11 cellular contexts compared by ENCODE assay signal in genomic region chr1:116915182-116915611, GRCh38. TPM values are rescaled to one million over a fixed set of nuclear protein-coding genes. Genes with fewer than 3 reads are reported as not detected.
A peak's percentile ranks its signal among the peaks of the same experiment; 100 is the strongest.
DNase-seq lines count a peak whose midpoint lies in the region; ATAC-seq and TF ChIP-seq lines count a peak whose summit lies in the region.
"Had no signal": no experiment of that assay in that cellular context is flagged by ENCODE, and none has a peak within 500 bp of the region (broad histone marks: within the 10 kb centered on the region; RNA-seq: fewer than 3 reads in every experiment).

No MANE protein-coding gene starts in this region.

- peak overlapping the region; percentile 9 to 52 for H3K4me3 Mint-ChIP-seq in activated T-cell treated with anti-CD3 and anti-CD28 coated beads, Interleukin-2, amount 50 U/mL, for 72 hours
- H3K4me3 Mint-ChIP-seq in activated T-cell treated with anti-CD3 and anti-CD28 coated beads, Interleukin-2, amount 50 U/mL, for 24 hours, result no peak overlapping the region
- H3K4me3 Mint-ChIP-seq in T-helper 17 cell, result no peak overlapping the region

- no peak overlapping the region for H3K4me3 ChIP-seq in esophagus (ENCODE audit: low read depth in 1 of 2, low read length in 2 of 2)
- H3K4me3 ChIP-seq in muscle layer of colon (ENCODE audit: low read depth in 1 of 2, low read length in 2 of 2), result peak overlapping the region; percentile 33 to 56
- peak overlapping the region in 2 of 4 donors; percentile 1 to 27 for H3K4me3 ChIP-seq in transverse colon

- H3K36me3 ChIP-seq in esophagus (ENCODE audit: control insufficient read depth in 2 of 2, insufficient read depth in 2 of 2, low read length in 1 of 2) (no peaks in the 10 kb centered on the region), muscle layer of colon (ENCODE audit: insufficient read depth, low read length) (no peaks in the 10 kb centered on the region), transverse colon (no peaks in the 10 kb centered on the region)

- no peak for DNase-seq in activated T-cell treated with anti-CD3 and anti-CD28 coated beads, Interleukin-2, amount 50 U/mL, for 72 hours
- no peak for DNase-seq in activated T-cell treated with anti-CD3 and anti-CD28 coated beads, Interleukin-2, amount 50 U/mL, for 24 hours
- DNase-seq in transverse colon, result peak; percentile 77
- DNase-seq in NK-92 treated with Interleukin-12 subunit alpha and Interleukin-12 subunit beta, amount 100 ng/mL, for 24 hours (lab: John Stamatoyannopoulos, UW), result no peak
- DNase-seq in T-helper 17 cell, result no peak
- DNase-seq in NCI-H187 treated with DMSO at 0.1 percent for 48 hours (lab: John Stamatoyannopoulos, UW), result no peak
- DNase-seq: activated effector memory CD4-positive, alpha-beta T cell treated with anti-CD3 and anti-CD28 coated beads, Interleukin-2, amount 50 U/mL, for 16 hours; NCI-H524; stimulated activated CD4-positive, alpha-beta T cell treated with anti-CD3 and anti-CD28 coated beads, Interleukin-15, amount 100 ng/mL, for 24 hours had no signal

- H3K27me3 ChIP-seq in esophagus (ENCODE audit: control insufficient read depth in 1 of 2, insufficient read depth in 2 of 2, low read length in 2 of 2), result no peaks in the 10 kb centered on the region
- no peaks in the 10 kb centered on the region for H3K27me3 ChIP-seq in muscle layer of colon (ENCODE audit: control insufficient read depth in 1 of 2, insufficient read depth in 2 of 2, low read length in 2 of 2)
- H3K27me3 ChIP-seq in transverse colon, result no peaks in the 10 kb centered on the region

- H3K27me3 Mint-ChIP-seq in activated T-cell treated with anti-CD3 and anti-CD28 coated beads, Interleukin-2, amount 50 U/mL, for 72 hours (ENCODE audit: low read depth), result no peaks in the 10 kb centered on the region
- no peaks in the 10 kb centered on the region for H3K27me3 Mint-ChIP-seq in activated T-cell treated with anti-CD3 and anti-CD28 coated beads, Interleukin-2, amount 50 U/mL, for 24 hours
- no peaks in the 10 kb centered on the region for H3K27me3 Mint-ChIP-seq in T-helper 17 cell

- no peak for TF ChIP-seq CTCF in transverse colon (IDR thresholded peaks at IDR 0.05)

- TF ChIP-seq POLR2A in transverse colon (IDR thresholded peaks at IDR 0.05), result peak; percentile 35

- peak; percentile 44 for TF ChIP-seq EP300 in transverse colon (IDR thresholded peaks at IDR 0.05; ENCODE audit: low read depth)

- H3K27ac Mint-ChIP-seq in activated T-cell treated with anti-CD3 and anti-CD28 coated beads, Interleukin-2, amount 50 U/mL, for 72 hours, result no peak overlapping the region
- H3K27ac Mint-ChIP-seq in activated T-cell treated with anti-CD3 and anti-CD28 coated beads, Interleukin-2, amount 50 U/mL, for 24 hours, result no peak overlapping the region
- no peak overlapping the region for H3K27ac Mint-ChIP-seq in T-helper 17 cell

- ATAC-seq in activated T-cell treated with anti-CD3 and anti-CD28 coated beads, Interleukin-2, amount 50 U/mL, for 72 hours (replicated peaks in 1 of 2), result no peak
- ATAC-seq in T-helper 17 cell, result no peak

- in situ Hi-C loops in transverse colon (cut with MboI; ENCODE audit: low pct_ligation_motif_present in 1 of 4, low pct_unique_long_range_greater_than_20kb in 1 of 4, low sequenced_read_pairs in 3 of 4), result no loop called here

- peaks cover 22% of the 10 kb centered on the region for H3K4me1 Mint-ChIP-seq in activated T-cell treated with anti-CD3 and anti-CD28 coated beads, Interleukin-2, amount 50 U/mL, for 72 hours (ENCODE audit: low read depth)
- H3K4me1 Mint-ChIP-seq in activated T-cell treated with anti-CD3 and anti-CD28 coated beads, Interleukin-2, amount 50 U/mL, for 24 hours (ENCODE audit: low read depth), result peaks cover 4% of the 10 kb centered on the region
- peaks cover 6% of the 10 kb centered on the region for H3K4me1 Mint-ChIP-seq in T-helper 17 cell

- peak overlapping the region; percentile 47 for H3K9ac ChIP-seq in muscle layer of colon (ENCODE audit: low read length)

- intact Hi-C loops in transverse colon (cut with DNase I; ENCODE audit: low total_unique reads), result loop anchor here (5.0 kb wide), 1 partner anchor 72 kb away; no protein-coding TSS in a partner anchor

- WGBS in esophagus, 2 donors, result 16 to 24% methylated on average over 3 of the region's 3 CpGs
- WGBS in transverse colon (ENCODE audit: low coverage in 1 of 2), 2 donors, result 18% methylated on average over 3 of the region's 3 CpGs; no CpG with 5 or more reads in 1 of the 2 donors

- H3K4me1 ChIP-seq in esophagus (ENCODE audit: control insufficient read depth in 2 of 2, insufficient read depth in 2 of 2, low read length in 1 of 2) (peaks cover 10 to 38% of the 10 kb centered on the region in 2 donors), muscle layer of colon (ENCODE audit: insufficient read depth, low read length) (peaks cover 91% of the 10 kb centered on the region), transverse colon (peaks cover 28 to 82% (median 63%) of the 10 kb centered on the region in 4 donors)

- H3K36me3 Mint-ChIP-seq in activated T-cell treated with anti-CD3 and anti-CD28 coated beads, Interleukin-2, amount 50 U/mL, for 72 hours (ENCODE audit: insufficient read depth in 2 of 2), result no peaks in the 10 kb centered on the region
- no peaks in the 10 kb centered on the region for H3K36me3 Mint-ChIP-seq in activated T-cell treated with anti-CD3 and anti-CD28 coated beads, Interleukin-2, amount 50 U/mL, for 24 hours (ENCODE audit: low read depth)
- no peaks in the 10 kb centered on the region for H3K36me3 Mint-ChIP-seq in T-helper 17 cell (ENCODE audit: low read depth)

- H3K9me3 ChIP-seq in esophagus (ENCODE audit: control insufficient read depth in 2 of 2, insufficient read depth in 1 of 2, low read depth in 1 of 2, low read length in 1 of 2) (no peaks in the 10 kb centered on the region), muscle layer of colon (ENCODE audit: low read length) (no peaks in the 10 kb centered on the region), transverse colon (no peaks in the 10 kb centered on the region), T-helper 17 cell (ENCODE audit: control insufficient read depth, low read length, poor library complexity, severe bottlenecking) (no peaks in the 10 kb centered on the region)

- H3K27ac ChIP-seq in esophagus (ENCODE audit: low read depth in 2 of 2, low read length in 1 of 2), result peak overlapping the region; percentile 53 to 78
- peak overlapping the region; percentile 86 for H3K27ac ChIP-seq in muscle layer of colon (ENCODE audit: low read depth, low read length)
- peak overlapping the region; percentile 76 to 94 (median 80) for H3K27ac ChIP-seq in transverse colon

- no peaks in the 10 kb centered on the region for H3K9me3 Mint-ChIP-seq in activated T-cell treated with anti-CD3 and anti-CD28 coated beads, Interleukin-2, amount 50 U/mL, for 72 hours
- H3K9me3 Mint-ChIP-seq in activated T-cell treated with anti-CD3 and anti-CD28 coated beads, Interleukin-2, amount 50 U/mL, for 24 hours, result no peaks in the 10 kb centered on the region

RNA-seq across cellular contexts. Expression of gene PTGFRN, which starts 5.5 kb away (rescaled TPM):
- total RNA-seq in activated T-cell treated with anti-CD3 and anti-CD28 coated beads, Interleukin-2, amount 50 U/mL, for 72 hours, result 10 to 100 TPM; 14.0 to 14.8 TPM
- polyA plus RNA-seq in esophagus, result 10 to 100 TPM; 25.9 to 37.2 TPM
- total RNA-seq in transverse colon (10 to 100 TPM; 39.6 to 98.9 (median 73.9) TPM), T-helper 17 cell (1 to 10 TPM in 1 of 2 donors, under 1 TPM in 1; 0.94 to 1.3 TPM)

Comparison
In these comparisons a context has a peak if more than half of its experiments do, and no peak if none do; other contexts are left out.
1. H3K4me3 Mint-ChIP-seq: peak in activated T-cell treated with anti-CD3 and anti-CD28 coated beads, Interleukin-2, amount 50 U/mL, for 72 hours (2 of 2); none in activated T-cell treated with anti-CD3 and anti-CD28 coated beads, Interleukin-2, amount 50 U/mL, for 24 hours (single experiment) and T-helper 17 cell (single experiment).
2. H3K4me3 ChIP-seq: peak in muscle layer of colon (2 of 2); none in esophagus (0 of 2).
3. RNA of gene PTGFRN, which starts 5.5 kb away (total RNA-seq): 39.6 to 98.9 TPM in transverse colon and 14.0 to 14.8 TPM in activated T-cell treated with anti-CD3 and anti-CD28 coated beads, Interleukin-2, amount 50 U/mL, for 72 hours; 0.94 to 1.3 TPM in T-helper 17 cell; every median in the first group is over 4 times any median in the second.
4. Peak in every context shown above with its lines, with median percentiles within 50 percentile points of each other: H3K27ac ChIP-seq.